In genomic region chr7:51084121-51084520, GRCh38 we compare ENCODE assay signal across 4 cellular contexts.
"Had no signal": no experiment of that assay in that cellular context is flagged by ENCODE, and none has a peak within 500 bp of the region (broad histone marks: within the 10 kb centered on the region; RNA-seq: fewer than 3 reads in every experiment).

No MANE protein-coding gene starts in this region.

- H3K4me3 Mint-ChIP-seq: GM23338, H9 had no signal

- ATAC-seq: GM23338 had no signal

- H3K9me3 Mint-ChIP-seq: GM23338, H9 had no signal

- DNase-seq: H9, HCEC 1CT, IMR-90 had no signal

- H3K4me3 ChIP-seq: GM23338 had no signal
